18 cellular contexts compared by ENCODE assay signal in genomic region chr1:184423649-184424048, GRCh38. TPM values are rescaled to one million over a fixed set of nuclear protein-coding genes. Genes with fewer than 3 reads are reported as not detected.
DNase-seq lines count a peak whose midpoint lies in the region; TF ChIP-seq lines count a peak whose summit lies in the region.
"Had no signal": no experiment of that assay in that cellular context is flagged by ENCODE, and none has a peak within 500 bp of the region (broad histone marks: within the 10 kb centered on the region; RNA-seq: fewer than 3 reads in every experiment).

No MANE protein-coding gene starts in this region.

- H3K4me3 Mint-ChIP-seq in glutamatergic neuron (ENCODE audit: unreplicated experiment) (peak overlapping the region; percentile 22), nephron progenitor cell (no peak overlapping the region)
- H3K4me3 Mint-ChIP-seq: CD4-positive, alpha-beta memory T cell; HFFc6 had no signal

- intact Hi-C loops in prostate gland (cut with DNase I), result no loop called here

- no peaks in the 10 kb centered on the region for H3K36me3 ChIP-seq in prostate gland
- H3K36me3 ChIP-seq: HAP-1 had no signal

- no peak for TF ChIP-seq CTCF in 22Rv1 (IDR thresholded peaks at IDR 0.05)
- no peak for TF ChIP-seq CTCF in VCaP (conservative IDR thresholded peaks at IDR 0.05)
- TF ChIP-seq CTCF in glutamatergic neuron (IDR thresholded peaks at IDR 0.05; ENCODE audit: partially characterized antibody, unreplicated experiment), result no peak
- no peak for TF ChIP-seq CTCF in prostate gland (IDR thresholded peaks at IDR 0.05)
- TF ChIP-seq CTCF in nephron progenitor cell (IDR thresholded peaks at IDR 0.05), result no peak

- DNase-seq in glutamatergic neuron (no peak), prostate gland (ENCODE audit: low spot score) (no peak), COR-L47 (lab: John Stamatoyannopoulos, UW) (no peak), medulla oblongata (ENCODE audit: extremely low spot score) (no peak), nephron progenitor cell (no peak), NCI-H1694 (lab: John Stamatoyannopoulos, UW) (no peak)
- DNase-seq: ACHN; C1 segment of cervical spinal cord; CD4-positive, alpha-beta memory T cell; DMS153; DMS79 treated with DMSO at 0.1 percent for 48 hours; EL; GOT3 had no signal

- 90% methylated on average over 2 of the region's 2 CpGs for WGBS in prostate gland

- H3K4me3 ChIP-seq in prostate gland, result no peak overlapping the region
- H3K4me3 ChIP-seq: HAP-1 had no signal

- H3K27ac Mint-ChIP-seq in glutamatergic neuron (ENCODE audit: unreplicated experiment) (no peak overlapping the region), nephron progenitor cell (no peak overlapping the region)
- H3K27ac Mint-ChIP-seq: CD4-positive, alpha-beta memory T cell; HFFc6 had no signal

- peaks cover 13% of the 10 kb centered on the region for H3K4me1 Mint-ChIP-seq in glutamatergic neuron (ENCODE audit: low read depth, unreplicated experiment)
- peaks cover 16% of the 10 kb centered on the region for H3K4me1 Mint-ChIP-seq in nephron progenitor cell

- no peak for TF ChIP-seq POLR2A in prostate gland (IDR thresholded peaks at IDR 0.05)

- H3K27me3 Mint-ChIP-seq in glutamatergic neuron (ENCODE audit: unreplicated experiment) (no peaks in the 10 kb centered on the region), nephron progenitor cell (ENCODE audit: low read depth, poor library complexity) (no peaks in the 10 kb centered on the region)

- no peaks in the 10 kb centered on the region for H3K27me3 ChIP-seq in prostate gland (replicated peaks; ENCODE audit: insufficient read depth)

- peaks cover 19% of the 10 kb centered on the region for H3K4me1 ChIP-seq in prostate gland (replicated peaks)

- H3K27ac ChIP-seq in 22Rv1, result peak overlapping the region; percentile 92
- peak overlapping the region; percentile 73 for H3K27ac ChIP-seq in VCaP
- peak overlapping the region; percentile 1 to 4 for H3K27ac ChIP-seq in prostate gland

- H3K36me3 Mint-ChIP-seq in glutamatergic neuron (ENCODE audit: unreplicated experiment) (peaks cover 8% of the 10 kb centered on the region), nephron progenitor cell (ENCODE audit: low read depth) (no peaks in the 10 kb centered on the region)
- H3K36me3 Mint-ChIP-seq: CD4-positive, alpha-beta memory T cell had no signal

- H3K9me3 Mint-ChIP-seq in glutamatergic neuron (ENCODE audit: unreplicated experiment) (no peaks in the 10 kb centered on the region), nephron progenitor cell (no peaks in the 10 kb centered on the region)
- H3K9me3 Mint-ChIP-seq: HFFc6 had no signal

- H3K9me3 ChIP-seq in prostate gland, result no peaks in the 10 kb centered on the region
- H3K9me3 ChIP-seq: HAP-1 had no signal

RNA-seq across cellular contexts. Expression of gene C1orf21, which starts 36.8 kb away (rescaled TPM):
- total RNA-seq in glutamatergic neuron (ENCODE audit: unreplicated experiment) (43.3 TPM), prostate gland (10 to 100 TPM; 28.8 to 79.3 TPM)
- total RNA-seq: HepG2 had no signal

Comparison
In these comparisons a context has a peak if more than half of its experiments do, and no peak if none do; other contexts are left out.
1. H3K27ac ChIP-seq: peak in every context shown above with its lines; median percentile 92 in 22Rv1; 73 in VCaP; 2 in prostate gland.